8 cellular contexts compared by ENCODE assay signal in genomic region chr13:33441015-33441414, GRCh38.
DNase-seq lines count a peak whose midpoint lies in the region; ATAC-seq and TF ChIP-seq lines count a peak whose summit lies in the region.

No MANE protein-coding gene starts in this region.

- H3K9me1 ChIP-seq in IMR-90 (ENCODE audit: insufficient read depth, low read length): peaks cover 3% of the 10 kb centered on the region; the same call in 1 of the 2 replicates

- H4K5ac ChIP-seq in IMR-90 (ENCODE audit: low read depth, low read length): peak overlapping the region; percentile 14; the same call in 1 of the 2 replicates

- H3K4me3 ChIP-seq in IMR-90 (ENCODE audit: insufficient read depth, low read depth, low read length): no peak overlapping the region
- no peak overlapping the region for H3K4me3 ChIP-seq in astrocyte of the cerebellum (ENCODE audit: low read depth, low read length)

- no CpG with 5 or more reads among the region's 1 CpG for whole genome bisulfite sequencing in IMR-90 (ENCODE audit: extremely low coverage in 2 of 2, insufficient read length in 1 of 2), 2 experiments

- H2BK20ac ChIP-seq in IMR-90 (ENCODE audit: low read depth, low read length): peak overlapping the region; percentile 87; the same call in 1 of the 2 replicates

- DNase-seq in COR-L47 (lab: John Stamatoyannopoulos, UW) (peak; percentile 6), IMR-90 (peak; percentile 47), astrocyte of the cerebellum (ENCODE audit: low read depth) (peak; percentile 27), left lobe of liver (ENCODE audit: low spot score) (no peak), mucosa of gallbladder (ENCODE audit: low spot score) (no peak)
- DNase-seq in stimulated activated naive CD4-positive, alpha-beta T cell (lab: John Stamatoyannopoulos, UW): no peak
- no peak for DNase-seq in NK-92 treated with Interleukin-12 subunit alpha and Interleukin-12 subunit beta, amount 100 ng/mL, for 24 hours (lab: John Stamatoyannopoulos, UW)

- peaks cover 0 to 3% of the 10 kb centered on the region in 2 experiments; a peak in 1 of 4 replicates for H3K79me1 ChIP-seq in IMR-90 (ENCODE audit: low read depth in 1 of 2, low read length in 2 of 2)

- TF ChIP-seq RAD21 in IMR-90 (IDR thresholded peaks at IDR 0.05; ENCODE audit: low read length): peak; percentile 38

- H3K56ac ChIP-seq in IMR-90 (ENCODE audit: extremely low read depth, insufficient read depth, low read length): no peak overlapping the region

- no TSS peak for BruUV-seq in IMR-90 (replicated peaks; lab: Mats Ljungman, UMichigan)

- no peaks in the 10 kb centered on the region for H3K36me3 ChIP-seq in IMR-90 (ENCODE audit: control insufficient read depth, insufficient read depth, low read length)

- peak overlapping the region in 1 of 2 experiments; percentile 78; a peak in 2 of 4 replicates for H4K8ac ChIP-seq in IMR-90 (ENCODE audit: low read depth in 2 of 2, low read length in 2 of 2)

- peak overlapping the region; percentile 80 for H2AK9ac ChIP-seq in IMR-90 (replicated peaks; ENCODE audit: low read depth, low read length, poor library complexity)

- no peaks in the 10 kb centered on the region for H3K27me3 ChIP-seq in IMR-90 (ENCODE audit: control insufficient read depth, insufficient read depth, low read length)

- H4K20me1 ChIP-seq in IMR-90 (ENCODE audit: insufficient read depth, low read length): no peaks in the 10 kb centered on the region

- dilution Hi-C loops in IMR-90 (cut with HindIII; ENCODE audit: low sequenced_read_pairs, unreplicated experiment): no loop called here

- peak overlapping the region; percentile 84 for H3K4ac ChIP-seq in IMR-90 (ENCODE audit: low read depth, low read length)

- ATAC-seq in IMR-90 (ENCODE audit: low read depth) (0 out of 2 replicates have a peak, but pooled peaks have one; percentile 17), left lobe of liver (peak; percentile 51), GM18868 (IDR thresholded peaks at IDR 0.05; ENCODE audit: unreplicated experiment) (no peak)

- peak overlapping the region; percentile 96 for H2AK5ac ChIP-seq in IMR-90 (ENCODE audit: low read depth, low read length)

- no peak overlapping the region for H3K9ac ChIP-seq in IMR-90 (ENCODE audit: low read depth, low read length)

- H3K4me2 ChIP-seq in IMR-90 (ENCODE audit: low read depth, low read length): no peak overlapping the region

- H2BK5ac ChIP-seq in IMR-90 (ENCODE audit: low read depth, low read length, poor library complexity, severe bottlenecking): no peak overlapping the region

- no peak overlapping the region for H3K18ac ChIP-seq in IMR-90 (ENCODE audit: low read depth, low read length)

- peak overlapping the region; percentile 80 for H2AFZ ChIP-seq in IMR-90 (replicated peaks; ENCODE audit: low read length, poor library complexity)

- intact Hi-C loops in IMR-90 (cut with micrococcal nuclease): no loop called here

- peak overlapping the region; percentile 76; the same call in 1 of the 2 replicates for H3K23ac ChIP-seq in IMR-90 (ENCODE audit: low read depth, low read length)

- CTCF ChIA-PET in IMR-90 (lab: Yijun Ruan, JAX): no interaction called here

- H2BK120ac ChIP-seq in IMR-90 (ENCODE audit: low read depth, low read length): peak overlapping the region; percentile 77

- H3K4me1 ChIP-seq in IMR-90 (ENCODE audit: control insufficient read depth, insufficient read depth, low read length): no peaks in the 10 kb centered on the region

- peak overlapping the region; percentile 74; the same call in 1 of the 2 replicates for H3K14ac ChIP-seq in IMR-90 (replicated peaks; ENCODE audit: low read depth, low read length)

- TF ChIP-seq CTCF in IMR-90 (conservative IDR thresholded peaks at IDR 0.05; ENCODE audit: low read depth, low read length) (0 out of 2 replicates have a peak, but pooled peaks have one; percentile 22), astrocyte of the cerebellum (IDR thresholded peaks at IDR 0.05; ENCODE audit: low read depth, low read length, missing control alignments) (peak; percentile 32)

- H3K9me3 ChIP-seq in IMR-90 (ENCODE audit: control insufficient read depth, insufficient read depth, low read length): no peaks in the 10 kb centered on the region

- POLR2A ChIA-PET in IMR-90 (lab: Charles Lee; ENCODE audit: unreplicated experiment): no interaction called here

- in situ Hi-C loops in IMR-90 (cut with MboI; ENCODE audit: low sequenced_read_pairs) (no loop called here), astrocyte of the cerebellum (cut with HindIII; ENCODE audit: low sequenced_read_pairs) (no loop called here)

- H4K91ac ChIP-seq in IMR-90 (ENCODE audit: insufficient read depth, low read depth, low read length): peak overlapping the region; percentile 75; the same call in 1 of the 2 replicates

- TF ChIP-seq POLR2A in IMR-90 (IDR thresholded peaks at IDR 0.05; ENCODE audit: low read depth, low read length): no peak

- peak overlapping the region; percentile 85; the same call in 2 of the 3 replicates for H2BK15ac ChIP-seq in IMR-90 (ENCODE audit: low read depth, low read length)

- no peak overlapping the region for H3K27ac ChIP-seq in IMR-90 (ENCODE audit: insufficient read depth, low read length)

TF ChIP-seq in IMR-90, 13 proteins besides CTCF, POLR2A, EP300 and RAD21:
- TF ChIP-seq SMC3 (IDR thresholded peaks at IDR 0.05; ENCODE audit: low read depth, low read length) (peak; percentile 37), CEBPB (IDR thresholded peaks at IDR 0.05; ENCODE audit: low read depth, low read length) (no peak), MAFK (IDR thresholded peaks at IDR 0.05; ENCODE audit: low read depth, low read length) (no peak)
TF ChIP-seq in IMR-90: peak in this region for 1.

Comparison
In these comparisons a context has a peak if more than half of its experiments do, and no peak if none do; other contexts are left out.
1. DNase-seq: peak in COR-L47 (single experiment), IMR-90 (single experiment) and astrocyte of the cerebellum (single experiment); none in left lobe of liver (single experiment), stimulated activated naive CD4-positive, alpha-beta T cell (0 of 6), mucosa of gallbladder (single experiment) and NK-92 treated with Interleukin-12 subunit alpha and Interleukin-12 subunit beta, amount 100 ng/mL, for 24 hours (single experiment).